In genomic region chr18:74596959-74597661, GRCh38 we compare ENCODE assay signal across 8 cellular contexts. TPM values are rescaled to one million over a fixed set of nuclear protein-coding genes. Genes with fewer than 3 reads are reported as not detected.
A peak's percentile ranks its signal among the peaks of the same experiment; 100 is the strongest.
DNase-seq lines count a peak whose midpoint lies in the region; ATAC-seq and TF ChIP-seq lines count a peak whose summit lies in the region.

No MANE protein-coding gene starts in this region.

- no peaks in the 10 kb centered on the region for H3K36me3 ChIP-seq in trophoblast cell (ENCODE audit: control insufficient read depth in 1 of 2, insufficient read depth in 2 of 2, low read length in 2 of 2)
- H3K36me3 ChIP-seq in transverse colon: peaks cover 0 to 3% (median 0%) of the 10 kb centered on the region in 4 donors

- peak overlapping the region; percentile 82 for H3K9ac ChIP-seq in trophoblast cell (ENCODE audit: low read length)

- H3K27me3 ChIP-seq in trophoblast cell (ENCODE audit: insufficient read depth, low read length) (no peaks in the 10 kb centered on the region), transverse colon (no peaks in the 10 kb centered on the region)

- peak overlapping the region; percentile 23 for H2AK5ac ChIP-seq in trophoblast cell (ENCODE audit: low read length)

- peak overlapping the region; percentile 91 for H2BK120ac ChIP-seq in trophoblast cell (ENCODE audit: insufficient read depth, low read length, poor library complexity)

- H4K12ac ChIP-seq in trophoblast cell (ENCODE audit: low read depth, low read length): peak overlapping the region; percentile 98

- DNase-seq in DMS 273 treated with DMSO at 0.1 percent for 48 hours (lab: John Stamatoyannopoulos, UW) (peak; percentile 45), HT-29 (ENCODE audit: low spot score) (peak; percentile 57), SHP77 treated with DMSO at 0.1 percent for 48 hours (lab: John Stamatoyannopoulos, UW) (peak; percentile 58), glutamatergic neuron (peak; percentile 79), trophoblast cell (peak; percentile 39 to 56), transverse colon (peak; percentile 76)
- DNase-seq in activated naive CD4-positive, alpha-beta T cell treated with Interleukin-2 at 50 U/mL for 16 hours: peak; percentile 74

- no peak overlapping the region for H2BK12ac ChIP-seq in trophoblast cell (ENCODE audit: low read length)

- H3K9me3 ChIP-seq in trophoblast cell (ENCODE audit: insufficient read depth, low read depth, low read length) (no peaks in the 10 kb centered on the region), transverse colon (no peaks in the 10 kb centered on the region)

- H3K14ac ChIP-seq in trophoblast cell (ENCODE audit: low read length): peak overlapping the region; percentile 92

- peak overlapping the region; percentile 80 for H3K4me2 ChIP-seq in trophoblast cell (ENCODE audit: low read length)

- TF ChIP-seq EP300 in transverse colon (IDR thresholded peaks at IDR 0.05; ENCODE audit: low read depth): no peak

- WGBS in trophoblast cell (ENCODE audit: extremely low coverage, insufficient coverage, insufficient read length): no CpG with 5 or more reads among the region's 46 CpGs
- 0 to 1% methylated on average over 12 to 46 of the region's 46 CpGs for WGBS in transverse colon (ENCODE audit: low coverage in 1 of 2), 2 donors

- peak overlapping the region; percentile 79 for H2AFZ ChIP-seq in trophoblast cell (ENCODE audit: insufficient read depth, low read length, poor library complexity)

- H3K9me3 Mint-ChIP-seq in glutamatergic neuron (ENCODE audit: unreplicated experiment): peaks cover 8% of the 10 kb centered on the region

- H3K4me1 ChIP-seq in trophoblast cell (ENCODE audit: control insufficient read depth in 1 of 2, insufficient read depth in 2 of 2, low read length in 2 of 2): peaks cover 4 to 5% of the 10 kb centered on the region in 2 experiments
- peaks cover 15 to 26% (median 24%) of the 10 kb centered on the region in 4 donors for H3K4me1 ChIP-seq in transverse colon

- peak overlapping the region; percentile 100 for H4K8ac ChIP-seq in trophoblast cell (ENCODE audit: low read depth, low read length)

- peak overlapping the region; percentile 76 for H3K4ac ChIP-seq in trophoblast cell (ENCODE audit: low read depth, low read length)

- H3K4me3 Mint-ChIP-seq in glutamatergic neuron (ENCODE audit: unreplicated experiment): peak overlapping the region; percentile 93

- peaks cover 5% of the 10 kb centered on the region for H3K4me1 Mint-ChIP-seq in glutamatergic neuron (ENCODE audit: low read depth, unreplicated experiment)

- H3K79me1 ChIP-seq in trophoblast cell (ENCODE audit: low read length): peaks cover 13% of the 10 kb centered on the region

- H3K36me3 Mint-ChIP-seq in glutamatergic neuron (ENCODE audit: unreplicated experiment): no peaks in the 10 kb centered on the region

- peak overlapping the region; percentile 84 for H2BK5ac ChIP-seq in trophoblast cell (ENCODE audit: low read depth, low read length, poor library complexity)

- no peak overlapping the region for H3K23ac ChIP-seq in trophoblast cell (ENCODE audit: low read length)

- H3K27ac ChIP-seq in trophoblast cell (ENCODE audit: low read depth, low read length): peak overlapping the region; percentile 89
- H3K27ac ChIP-seq in transverse colon: peak overlapping the region; percentile 98 to 99 (median 98)

- TF ChIP-seq POLR2A in transverse colon (IDR thresholded peaks at IDR 0.05): no peak

- H3K18ac ChIP-seq in trophoblast cell (ENCODE audit: low read length): peak overlapping the region; percentile 89

- H3K27ac Mint-ChIP-seq in glutamatergic neuron (ENCODE audit: unreplicated experiment): peak overlapping the region; percentile 98

- H3K27me3 Mint-ChIP-seq in glutamatergic neuron (ENCODE audit: unreplicated experiment): peaks cover 6% of the 10 kb centered on the region

- H3K79me2 ChIP-seq in trophoblast cell (ENCODE audit: control insufficient read depth, insufficient read depth, low read length, poor library complexity): peaks cover 7% of the 10 kb centered on the region

- in situ Hi-C loops in transverse colon (cut with MboI; ENCODE audit: low pct_ligation_motif_present in 1 of 4, low pct_unique_long_range_greater_than_20kb in 1 of 4, low sequenced_read_pairs in 3 of 4): no loop called here

- ATAC-seq in GM19468 (IDR thresholded peaks at IDR 0.05; ENCODE audit: extremely low read depth, unreplicated experiment): peak; percentile 10

- no peak for TF ChIP-seq CTCF in glutamatergic neuron (IDR thresholded peaks at IDR 0.05; ENCODE audit: partially characterized antibody, unreplicated experiment)
- TF ChIP-seq CTCF in transverse colon (IDR thresholded peaks at IDR 0.05): no peak

- intact Hi-C loops in transverse colon (cut with DNase I; ENCODE audit: low total_unique reads): no loop called here

- H4K91ac ChIP-seq in trophoblast cell (ENCODE audit: low read depth, low read length): peak overlapping the region; percentile 92

- H3K4me3 ChIP-seq in trophoblast cell (ENCODE audit: low read depth, low read length) (peak overlapping the region; percentile 91), transverse colon (peak overlapping the region; percentile 88 to 96 (median 90))

RNA-seq across cellular contexts. Expression of gene ZNF407, which starts 0.6 kb away (rescaled TPM):
- total RNA-seq in HT-29 (2014; rRNA removed; shearing (Covaris generic)): 8.4 and 10.1 TPM in 2 replicates
- total RNA-seq in glutamatergic neuron (ENCODE audit: unreplicated experiment) (15.8 TPM), transverse colon (10 to 100 TPM; 13.5 to 24.1 (median 20.1) TPM)
- 2.2 TPM in 2 replicates for polyA plus RNA-seq in trophoblast cell (2013)

Comparison
In these comparisons a context has a peak if more than half of its experiments do, and no peak if none do; other contexts are left out.
1. Peak in every context shown above with its lines: DNase-seq, ATAC-seq, H3K4me3 ChIP-seq and H3K27ac ChIP-seq.